In the genomic region with DNA sequence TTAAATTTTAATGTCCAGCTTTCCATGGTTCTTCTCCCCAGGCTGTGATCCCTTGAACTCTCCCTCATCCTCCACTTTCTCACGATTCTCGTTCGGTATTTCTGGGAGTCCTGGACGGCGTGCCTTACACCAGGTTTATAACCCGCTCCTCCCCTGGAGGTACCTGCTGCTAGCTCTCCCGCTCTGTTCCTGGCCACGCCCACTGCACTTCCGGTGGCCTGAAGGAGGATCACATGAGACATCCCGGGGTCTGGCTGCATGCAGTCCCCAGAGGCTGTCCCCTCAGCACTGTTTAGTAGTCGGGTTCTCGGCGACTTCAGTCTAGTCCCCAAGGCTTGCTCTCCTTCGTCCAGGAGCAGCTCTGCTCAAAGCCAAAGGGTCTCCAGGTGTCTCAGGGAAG, we compare ENCODE assay signal across 2 cellular contexts.
TF ChIP-seq lines count a peak whose summit lies in the region.

No MANE protein-coding gene starts in this region.

TF ChIP-seq in HepG2, 621 proteins besides CTCF, POLR2A, EP300 and RAD21 (continues in another document):
- TF ChIP-seq, protein P1, sequence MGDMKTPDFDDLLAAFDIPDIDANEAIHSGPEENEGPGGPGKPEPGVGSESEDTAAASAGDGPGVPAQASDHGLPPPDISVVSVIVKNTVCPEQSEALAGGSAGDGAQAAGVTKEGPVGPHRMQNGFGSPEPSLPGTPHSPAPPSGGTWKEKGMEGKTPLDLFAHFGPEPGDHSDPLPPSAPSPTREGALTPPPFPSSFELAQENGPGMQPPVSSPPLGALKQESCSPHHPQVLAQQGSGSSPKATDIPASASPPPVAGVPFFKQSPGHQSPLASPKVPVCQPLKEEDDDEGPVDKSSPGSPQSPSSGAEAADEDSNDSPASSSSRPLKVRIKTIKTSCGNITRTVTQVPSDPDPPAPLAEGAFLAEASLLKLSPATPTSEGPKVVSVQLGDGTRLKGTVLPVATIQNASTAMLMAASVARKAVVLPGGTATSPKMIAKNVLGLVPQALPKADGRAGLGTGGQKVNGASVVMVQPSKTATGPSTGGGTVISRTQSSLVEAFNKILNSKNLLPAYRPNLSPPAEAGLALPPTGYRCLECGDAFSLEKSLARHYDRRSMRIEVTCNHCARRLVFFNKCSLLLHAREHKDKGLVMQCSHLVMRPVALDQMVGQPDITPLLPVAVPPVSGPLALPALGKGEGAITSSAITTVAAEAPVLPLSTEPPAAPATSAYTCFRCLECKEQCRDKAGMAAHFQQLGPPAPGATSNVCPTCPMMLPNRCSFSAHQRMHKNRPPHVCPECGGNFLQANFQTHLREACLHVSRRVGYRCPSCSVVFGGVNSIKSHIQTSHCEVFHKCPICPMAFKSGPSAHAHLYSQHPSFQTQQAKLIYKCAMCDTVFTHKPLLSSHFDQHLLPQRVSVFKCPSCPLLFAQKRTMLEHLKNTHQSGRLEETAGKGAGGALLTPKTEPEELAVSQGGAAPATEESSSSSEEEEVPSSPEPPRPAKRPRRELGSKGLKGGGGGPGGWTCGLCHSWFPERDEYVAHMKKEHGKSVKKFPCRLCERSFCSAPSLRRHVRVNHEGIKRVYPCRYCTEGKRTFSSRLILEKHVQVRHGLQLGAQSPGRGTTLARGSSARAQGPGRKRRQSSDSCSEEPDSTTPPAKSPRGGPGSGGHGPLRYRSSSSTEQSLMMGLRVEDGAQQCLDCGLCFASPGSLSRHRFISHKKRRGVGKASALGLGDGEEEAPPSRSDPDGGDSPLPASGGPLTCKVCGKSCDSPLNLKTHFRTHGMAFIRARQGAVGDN (CRISPR knock-in tag; IDR thresholded peaks at IDR 0.05): peak; percentile 23; the same call in 1 of the 2 replicates
- TF ChIP-seq ZBTB38 (CRISPR knock-in tag; IDR thresholded peaks at IDR 0.05) (0 out of 2 replicates have a peak, but pooled peaks have one; percentile 35), SKI (IDR thresholded peaks at IDR 0.05; ENCODE audit: partially characterized antibody) (no peak), SAFB2 (CRISPR knock-in tag; IDR thresholded peaks at IDR 0.05; ENCODE audit: borderline replicate concordance, low read depth) (no peak), SNAI1 (CRISPR knock-in tag; IDR thresholded peaks at IDR 0.05; ENCODE audit: borderline replicate concordance) (no peak), ZNF766 (CRISPR knock-in tag; IDR thresholded peaks at IDR 0.05; ENCODE audit: borderline replicate concordance) (no peak), TAF15 (IDR thresholded peaks at IDR 0.05; ENCODE audit: low read depth, low read length, poor library complexity, severe bottlenecking) (no peak), SP4 (CRISPR knock-in tag; IDR thresholded peaks at IDR 0.05) (no peak), ZSCAN20 (CRISPR knock-in tag; IDR thresholded peaks at IDR 0.05; ENCODE audit: borderline replicate concordance) (no peak), ZNF407 (CRISPR knock-in tag; IDR thresholded peaks at IDR 0.05; ENCODE audit: not compliant biosample characterization) (no peak)
- TF ChIP-seq, protein P2, sequence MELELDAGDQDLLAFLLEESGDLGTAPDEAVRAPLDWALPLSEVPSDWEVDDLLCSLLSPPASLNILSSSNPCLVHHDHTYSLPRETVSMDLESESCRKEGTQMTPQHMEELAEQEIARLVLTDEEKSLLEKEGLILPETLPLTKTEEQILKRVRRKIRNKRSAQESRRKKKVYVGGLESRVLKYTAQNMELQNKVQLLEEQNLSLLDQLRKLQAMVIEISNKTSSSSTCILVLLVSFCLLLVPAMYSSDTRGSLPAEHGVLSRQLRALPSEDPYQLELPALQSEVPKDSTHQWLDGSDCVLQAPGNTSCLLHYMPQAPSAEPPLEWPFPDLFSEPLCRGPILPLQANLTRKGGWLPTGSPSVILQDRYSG (CRISPR knock-in tag; IDR thresholded peaks at IDR 0.05): no peak

TF ChIP-seq in H1, 55 proteins besides CTCF, POLR2A, EP300 and RAD21:
- TF ChIP-seq, protein P3, sequence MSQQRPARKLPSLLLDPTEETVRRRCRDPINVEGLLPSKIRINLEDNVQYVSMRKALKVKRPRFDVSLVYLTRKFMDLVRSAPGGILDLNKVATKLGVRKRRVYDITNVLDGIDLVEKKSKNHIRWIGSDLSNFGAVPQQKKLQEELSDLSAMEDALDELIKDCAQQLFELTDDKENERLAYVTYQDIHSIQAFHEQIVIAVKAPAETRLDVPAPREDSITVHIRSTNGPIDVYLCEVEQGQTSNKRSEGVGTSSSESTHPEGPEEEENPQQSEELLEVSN (IDR thresholded peaks at IDR 0.05): peak; percentile 49
- TF ChIP-seq SP4 (IDR thresholded peaks at IDR 0.05; ENCODE audit: low read length): no peak
